In genomic region chr17:6701719-6702118, GRCh38 we compare ENCODE assay signal across 8 cellular contexts. TPM values are rescaled to one million over a fixed set of nuclear protein-coding genes. Genes with fewer than 3 reads are reported as not detected.
A peak's percentile ranks its signal among the peaks of the same experiment; 100 is the strongest.
DNase-seq lines count a peak whose midpoint lies in the region; ATAC-seq and TF ChIP-seq lines count a peak whose summit lies in the region.

No MANE protein-coding gene starts in this region.

- no peak for TF ChIP-seq CTCF in Calu3 (IDR thresholded peaks at IDR 0.05; ENCODE audit: unreplicated experiment)

- ATAC-seq in memory B cell (ENCODE audit: low read depth) (peak; percentile 59), GM18520 (IDR thresholded peaks at IDR 0.05; ENCODE audit: unreplicated experiment) (no peak), HG03175 (IDR thresholded peaks at IDR 0.05; ENCODE audit: unreplicated experiment) (no peak)

- H3K4me3 Mint-ChIP-seq in Calu3 (ENCODE audit: low read depth, unreplicated experiment) (no peak overlapping the region), memory B cell (no peak overlapping the region)

- H3K4me1 Mint-ChIP-seq in Calu3 (ENCODE audit: low read depth, unreplicated experiment) (no peaks in the 10 kb centered on the region), memory B cell (no peaks in the 10 kb centered on the region)

- intact Hi-C loops in Calu3 (cut with micrococcal nuclease; ENCODE audit: unreplicated experiment) = no loop called here

- CTCF ChIA-PET in Calu3 (lab: Charles Lee) = interaction anchor here (0.6 to 1.9 kb wide), 2 partner anchors 11 to 286 kb away, joined by 3 to 8 read pairs; partner anchors contain the start of gene SLC13A5

- H3K27ac Mint-ChIP-seq in Calu3 (ENCODE audit: unreplicated experiment) (no peak overlapping the region), memory B cell (no peak overlapping the region)

- H3K4me3 ChIP-seq in Jurkat, Clone E6-1 (ENCODE audit: low read length) = no peak overlapping the region

- H3K27me3 Mint-ChIP-seq in Calu3 (ENCODE audit: unreplicated experiment) (peaks cover 40% of the 10 kb centered on the region), memory B cell (peaks cover 12% of the 10 kb centered on the region)

- DNase-seq in Calu3 (peak; percentile 21), memory B cell (ENCODE audit: low spot score in 2 of 2) (no peak), ureter (ENCODE audit: low spot score) (no peak), MV-4-11 (lab: John Stamatoyannopoulos, UW) (no peak)
- DNase-seq in Jurkat, Clone E6-1 (ENCODE audit: low read depth, low spot score) = peak; percentile 23
- peak; percentile 63 to 69 for DNase-seq in activated T-cell treated with anti-CD3 and anti-CD28 coated beads, Interleukin-2, amount 50 U/mL, for 48 hours

- H3K36me3 Mint-ChIP-seq in Calu3 (ENCODE audit: insufficient read depth, unreplicated experiment) (no peaks in the 10 kb centered on the region), memory B cell (no peaks in the 10 kb centered on the region)

- H3K9me3 Mint-ChIP-seq in Calu3 (ENCODE audit: low read depth, unreplicated experiment) (no peaks in the 10 kb centered on the region), memory B cell (no peaks in the 10 kb centered on the region)

- no TSS peak for BruUV-seq in Calu3 (replicated peaks; lab: Mats Ljungman, UMichigan)

RNA-seq across cellular contexts. Expression of gene SLC13A5, which starts 11.4 kb away (rescaled TPM):
- total RNA-seq in Calu3 (2022) = 0.71 and 3.1 TPM in 2 replicates
- not detected for polyA plus RNA-seq in Jurkat, Clone E6-1 (2012; ENCODE audit: insufficient read depth, insufficient read length)
- total RNA-seq in ureter = not detected

RNA-seq across cellular contexts. Expression of gene C17orf100, which starts 50.2 kb away (rescaled TPM):
- total RNA-seq in Calu3 (2022) = 1.8 and 3.1 TPM in 2 replicates
- polyA plus RNA-seq in Jurkat, Clone E6-1 (2012; ENCODE audit: insufficient read depth, insufficient read length) = 4.3 TPM
- 1.8 TPM for total RNA-seq in ureter

RNA-seq across cellular contexts. Expression of gene MED31, which starts 50.3 kb away (rescaled TPM):
- 15.1 and 19.9 TPM in 2 replicates for total RNA-seq in Calu3 (2022)
- polyA plus RNA-seq in Jurkat, Clone E6-1 (2012; ENCODE audit: insufficient read depth, insufficient read length) = 52.7 TPM
- total RNA-seq in ureter = 23.9 TPM

RNA-seq across cellular contexts. Expression of gene XAF1, which starts 54.1 kb away (rescaled TPM):
- total RNA-seq in Calu3 (2022) (57.1 and 168 TPM in 2 replicates), ureter (55.0 TPM)
- 2.3 TPM for polyA plus RNA-seq in Jurkat, Clone E6-1 (2012; ENCODE audit: insufficient read depth, insufficient read length)

Comparison
In these comparisons a context has a peak if more than half of its experiments do, and no peak if none do; other contexts are left out.
1. DNase-seq: peak in Calu3 (single experiment), Jurkat, Clone E6-1 (single experiment) and activated T-cell treated with anti-CD3 and anti-CD28 coated beads, Interleukin-2, amount 50 U/mL, for 48 hours (2 of 2); none in memory B cell (0 of 2), ureter (single experiment) and MV-4-11 (single experiment).